In genomic region chr2:42372801-42373200, GRCh38 we compare ENCODE assay signal across 18 cellular contexts. TPM values are rescaled to one million over a fixed set of nuclear protein-coding genes. Genes with fewer than 3 reads are reported as not detected.
DNase-seq lines count a peak whose midpoint lies in the region; ATAC-seq, FAIRE-seq and TF ChIP-seq lines count a peak whose summit lies in the region.
"Had no signal": no experiment of that assay in that cellular context is flagged by ENCODE, and none has a peak within 500 bp of the region (broad histone marks: within the 10 kb centered on the region; RNA-seq: fewer than 3 reads in every experiment).

No MANE protein-coding gene starts in this region.

- DNase-seq in A549 (ENCODE audit: low read depth in 1 of 2, low spot score in 1 of 2) (no peak), DMS 273 (lab: John Stamatoyannopoulos, UW; ENCODE audit: unreplicated experiment) (peak; percentile 61), CD14-positive monocyte (ENCODE audit: low spot score) (no peak), foreskin melanocyte (no peak)
- DNase-seq in activated T-helper 1 cell treated with anti-CD3 and anti-CD28 coated beads, Interleukin-12 subunit alpha, Interleukin-12 subunit beta, Interleukin-2, Interleukin-4 antibody, amounts not matched to agents 30 ng/mL and 10 ng/mL and 1 ng/mL, durations not matched to agents 14 hours and 24 hours and 36 hours (ENCODE audit: low spot score): no peak
- DNase-seq: ACHN, Calu3, NCI-H1092 treated with DMSO at 0.1 percent for 48 hours, NCI-H2029, NCI-H2227 treated with DMSO at 0.1 percent for 48 hours, T-cell had no signal

- H3K9me3 Mint-ChIP-seq in activated T-helper 1 cell treated with anti-CD3 and anti-CD28 coated beads, Interleukin-12 subunit alpha, Interleukin-12 subunit beta, Interleukin-2, Interleukin-4 antibody, amounts not matched to agents 30 ng/mL and 10 ng/mL and 1 ng/mL, durations not matched to agents 14 hours and 24 hours and 36 hours: no peaks in the 10 kb centered on the region
- H3K9me3 Mint-ChIP-seq in CD14-positive monocyte: no peaks in the 10 kb centered on the region
- H3K9me3 Mint-ChIP-seq: T-cell had no signal

- no peaks in the 10 kb centered on the region for H3K27me3 ChIP-seq in neural cell (ENCODE audit: insufficient read depth, low read depth, low read length)
- H3K27me3 ChIP-seq: BE2C had no signal

- no peak overlapping the region for H3K27ac Mint-ChIP-seq in activated T-helper 1 cell treated with anti-CD3 and anti-CD28 coated beads, Interleukin-12 subunit alpha, Interleukin-12 subunit beta, Interleukin-2, Interleukin-4 antibody, amounts not matched to agents 30 ng/mL and 10 ng/mL and 1 ng/mL, durations not matched to agents 14 hours and 24 hours and 36 hours
- H3K27ac Mint-ChIP-seq in CD14-positive monocyte: no peak overlapping the region
- H3K27ac Mint-ChIP-seq: T-cell had no signal

- CTCF ChIA-PET in A549 (lab: Yijun Ruan, JAX): interaction anchor here (1.5 to 1.7 kb wide), 2 partner anchors 11 to 25 kb away, joined by 3 to 5 read pairs; partner anchors contain the start of gene COX7A2L

- H3K79me2 ChIP-seq in neural cell (replicated peaks; ENCODE audit: insufficient read depth, low read length): no peaks in the 10 kb centered on the region

- H3K4me2 ChIP-seq in A549 (no peak overlapping the region), neural cell (ENCODE audit: low read length) (no peak overlapping the region)

- H3K27me3 Mint-ChIP-seq in activated T-helper 1 cell treated with anti-CD3 and anti-CD28 coated beads, Interleukin-12 subunit alpha, Interleukin-12 subunit beta, Interleukin-2, Interleukin-4 antibody, amounts not matched to agents 30 ng/mL and 10 ng/mL and 1 ng/mL, durations not matched to agents 14 hours and 24 hours and 36 hours (ENCODE audit: insufficient read depth): peaks cover 10% of the 10 kb centered on the region
- peaks cover 0 to 3% (median 2%) of the 10 kb centered on the region in 3 donors for H3K27me3 Mint-ChIP-seq in CD14-positive monocyte (ENCODE audit: low read depth in 3 of 3)

- no peak for TF ChIP-seq RAD21 in A549 (conservative IDR thresholded peaks at IDR 0.05 in 1 of 2, IDR thresholded peaks at IDR 0.05 in 1 of 2)
- no peak for TF ChIP-seq RAD21 in neural cell (conservative IDR thresholded peaks at IDR 0.05)

- ATAC-seq in A549: no peak
- ATAC-seq in SK-N-SH treated with all-trans-retinoic acid at 6 μM for 48 hours: peak; percentile 37; the same call in 1 of the 3 replicates
- ATAC-seq: T-cell had no signal

- no peak for FAIRE-seq in A549 (lab: Jason Lieb, UNC)
- FAIRE-seq: GM19239, H54, RCC 7860 had no signal

- TF ChIP-seq EP300 in A549 (IDR thresholded peaks at IDR 0.05) (no peak), neural cell (conservative IDR thresholded peaks at IDR 0.05; ENCODE audit: poor library complexity, severe bottlenecking) (no peak)

- no peak overlapping the region for H2AFZ ChIP-seq in neural cell (ENCODE audit: low read depth, low read length)

- intact Hi-C loops in activated T-helper 1 cell treated with anti-CD3 and anti-CD28 coated beads, Interleukin-12 subunit alpha, Interleukin-12 subunit beta, Interleukin-2, Interleukin-4 antibody, amounts not matched to agents 30 ng/mL and 10 ng/mL and 1 ng/mL, durations not matched to agents 14 hours and 24 hours and 36 hours (cut with micrococcal nuclease): no loop called here
- intact Hi-C loops in CD14-positive monocyte (cut with micrococcal nuclease): no loop called here

- TF ChIP-seq POLR2A in A549 (IDR thresholded peaks at IDR 0.05; ENCODE audit: low read length): no peak

- 47% methylated on average over 2 of the region's 2 CpGs for WGBS in A549 (ENCODE audit: missing lambda C conversion rate)

- POLR2A ChIA-PET in A549 (lab: Yijun Ruan, JAX): no interaction called here

- H4K20me1 ChIP-seq in neural cell (ENCODE audit: insufficient read depth): no peaks in the 10 kb centered on the region

- H3K9me2 ChIP-seq in neural cell (ENCODE audit: insufficient read depth, low read length): no peaks in the 10 kb centered on the region

- TF ChIP-seq CTCF in A549 (IDR thresholded peaks at IDR 0.05) (no peak), neural cell (IDR thresholded peaks at IDR 0.05; ENCODE audit: poor library complexity, severe bottlenecking) (no peak), CD14-positive monocyte (IDR thresholded peaks at IDR 0.05) (no peak)

- H3K36me3 Mint-ChIP-seq in activated T-helper 1 cell treated with anti-CD3 and anti-CD28 coated beads, Interleukin-12 subunit alpha, Interleukin-12 subunit beta, Interleukin-2, Interleukin-4 antibody, amounts not matched to agents 30 ng/mL and 10 ng/mL and 1 ng/mL, durations not matched to agents 14 hours and 24 hours and 36 hours (ENCODE audit: low read depth): no peaks in the 10 kb centered on the region
- H3K36me3 Mint-ChIP-seq in CD14-positive monocyte: no peaks in the 10 kb centered on the region
- H3K36me3 Mint-ChIP-seq: T-cell had no signal

- H3K36me3 ChIP-seq in neural cell (ENCODE audit: insufficient read depth, low read length): no peaks in the 10 kb centered on the region
- H3K36me3 ChIP-seq: BE2C had no signal

- peaks cover 14% of the 10 kb centered on the region for H3K4me1 ChIP-seq in A549

- H3F3A ChIP-seq in neural cell (ENCODE audit: insufficient read depth, low read length, poor library complexity, severe bottlenecking): no peaks in the 10 kb centered on the region

- H3K4me3 ChIP-seq in A549 (no peak overlapping the region), neural cell (ENCODE audit: low read length) (no peak overlapping the region)

- H3K9me3 ChIP-seq in A549 (no peaks in the 10 kb centered on the region), neural cell (ENCODE audit: low read length) (no peaks in the 10 kb centered on the region)
- H3K9me3 ChIP-seq: BE2C had no signal

- H3K27ac ChIP-seq in A549 (no peak overlapping the region), neural cell (ENCODE audit: low read length) (no peak overlapping the region)
- H3K27ac ChIP-seq: HL-60 had no signal

- H3K4me1 Mint-ChIP-seq in activated T-helper 1 cell treated with anti-CD3 and anti-CD28 coated beads, Interleukin-12 subunit alpha, Interleukin-12 subunit beta, Interleukin-2, Interleukin-4 antibody, amounts not matched to agents 30 ng/mL and 10 ng/mL and 1 ng/mL, durations not matched to agents 14 hours and 24 hours and 36 hours (ENCODE audit: low read depth): no peaks in the 10 kb centered on the region
- no peaks in the 10 kb centered on the region for H3K4me1 Mint-ChIP-seq in CD14-positive monocyte

- peak overlapping the region; percentile 28 for H3K9ac ChIP-seq in neural cell (ENCODE audit: low read length)

- no peak overlapping the region for H3K4me3 Mint-ChIP-seq in activated T-helper 1 cell treated with anti-CD3 and anti-CD28 coated beads, Interleukin-12 subunit alpha, Interleukin-12 subunit beta, Interleukin-2, Interleukin-4 antibody, amounts not matched to agents 30 ng/mL and 10 ng/mL and 1 ng/mL, durations not matched to agents 14 hours and 24 hours and 36 hours
- H3K4me3 Mint-ChIP-seq in CD14-positive monocyte: no peak overlapping the region
- H3K4me3 Mint-ChIP-seq: T-cell had no signal

TF ChIP-seq in A549, 52 proteins besides CTCF, POLR2A, EP300 and RAD21:
- TF ChIP-seq MAFK (IDR thresholded peaks at IDR 0.05; ENCODE audit: partially characterized antibody) (peak; percentile 18), EHMT2 (IDR thresholded peaks at IDR 0.05; ENCODE audit: low read depth) (no peak)
TF ChIP-seq in A549: peak in this region for 1.

TF ChIP-seq in SK-N-SH treated with all-trans-retinoic acid at 6 μM for 48 hours, 23 proteins besides CTCF, POLR2A, EP300 and RAD21 (continues in another document):
- TF ChIP-seq ZC3H10 (CRISPR knock-in tag; IDR thresholded peaks at IDR 0.05): no peak
- no peak for TF ChIP-seq OSR1 (CRISPR knock-in tag; IDR thresholded peaks at IDR 0.05)
- no peak for TF ChIP-seq ZFP3 (CRISPR knock-in tag; IDR thresholded peaks at IDR 0.05)

TF ChIP-seq in neural cell, 6 proteins besides CTCF, POLR2A, EP300 and RAD21 (continues in another document):
- TF ChIP-seq EZH2 (IDR thresholded peaks at IDR 0.05; ENCODE audit: borderline replicate concordance, insufficient read depth, low read length, poor library complexity, severe bottlenecking) (no peak), MXI1 (conservative IDR thresholded peaks at IDR 0.05; ENCODE audit: poor library complexity, severe bottlenecking) (no peak), SMC3 (conservative IDR thresholded peaks at IDR 0.05; ENCODE audit: poor library complexity) (no peak), REST (IDR thresholded peaks at IDR 0.05; ENCODE audit: borderline replicate concordance) (no peak)

RNA-seq across cellular contexts. Expression of gene COX7A2L, which starts 11.8 kb away (rescaled TPM):
- 219 and 258 TPM in 2 replicates for polyA plus RNA-seq in A549 (2011; rRNA removed)
- 80.0 and 83.8 TPM in 2 replicates for polyA plus RNA-seq in A549 (2012; cell fraction: cytosol; rRNA removed)
- 29.7 and 52.2 TPM in 2 replicates for polyA plus RNA-seq in A549 (2012; cell fraction: nucleus; rRNA removed)
- 126 to 130 TPM (median 127 TPM) in 3 replicates for polyA plus RNA-seq in A549 (2017; fragmentation: RNase III; extraction: RNeasy Plus Mini Kit Qiagen cat#74134 plus additional on column Dnase treatment)
- polyA minus RNA-seq in A549 (2011; rRNA and poly(A)+ RNA removed): 83.2 and 85.8 TPM in 2 replicates
- polyA plus RNA-seq in neural cell: 396 and 425 TPM in 2 replicates
- polyA minus RNA-seq in neural cell: 232 and 277 TPM in 2 replicates
- total RNA-seq in activated T-helper 1 cell treated with anti-CD3 and anti-CD28 coated beads, Interleukin-12 subunit alpha, Interleukin-12 subunit beta, Interleukin-2, Interleukin-4 antibody, amounts not matched to agents 30 ng/mL and 10 ng/mL and 1 ng/mL, durations not matched to agents 14 hours and 24 hours and 36 hours: 83.3 and 84.7 TPM in 2 replicates
- polyA plus RNA-seq in CD14-positive monocyte: 100 to 1,000 TPM; 144 to 153 TPM
